ENCODE assay signal across 8 cellular contexts in genomic region chr7:134458806-134459698, GRCh38. TPM values are rescaled to one million over a fixed set of nuclear protein-coding genes. Genes with fewer than 3 reads are reported as not detected.
A peak's percentile ranks its signal among the peaks of the same experiment; 100 is the strongest.
DNase-seq lines count a peak whose midpoint lies in the region; ATAC-seq and TF ChIP-seq lines count a peak whose summit lies in the region.

Gene AKR1B1, minus strand, starts transcription at chr7:134459100. Its CDS starts 38 bp downstream, at chr7:134459062.

- TF ChIP-seq POLR2A in vagina (IDR thresholded peaks at IDR 0.05) = no peak

- H3K4me3 ChIP-seq in GM12864 (ENCODE audit: low read depth, low read length) (peak within 1 kb of the TSS; percentile 93), right cardiac atrium (ENCODE audit: low read length) (peak within 1 kb of the TSS; percentile 94), rectal smooth muscle tissue (ENCODE audit: low read length) (peak within 1 kb of the TSS; percentile 77), vagina (peak within 1 kb of the TSS; percentile 81 to 83)

- no peak within 1 kb of the TSS for H3K9ac ChIP-seq in rectal smooth muscle tissue (ENCODE audit: low read length)

- whole genome bisulfite sequencing in right cardiac atrium = 2% methylated on average over 61 of the region's 61 CpGs

- no peaks in the 10 kb centered on the region for H3K9me3 ChIP-seq in right cardiac atrium (ENCODE audit: control insufficient read depth, low read length)
- no peaks in the 10 kb centered on the region for H3K9me3 ChIP-seq in vagina

- H3K36me3 ChIP-seq in rectal smooth muscle tissue (ENCODE audit: control insufficient read depth, insufficient read depth, low read length) (no peaks in the 10 kb centered on the region), vagina (no peaks in the 10 kb centered on the region)

- peak; percentile 97 for ATAC-seq in HG02610 (IDR thresholded peaks at IDR 0.05; ENCODE audit: unreplicated experiment)
- ATAC-seq in right cardiac atrium = peak; percentile 98 to 99

- H3K4me1 ChIP-seq in right cardiac atrium (ENCODE audit: control insufficient read depth, insufficient read depth, low read length) = peaks cover 5% of the 10 kb centered on the region
- no peaks in the 10 kb centered on the region for H3K4me1 ChIP-seq in rectal smooth muscle tissue (ENCODE audit: control insufficient read depth, insufficient read depth, low read length)
- H3K4me1 ChIP-seq in vagina = peaks cover 19% of the 10 kb centered on the region

- TF ChIP-seq CTCF in GM12864 (IDR thresholded peaks at IDR 0.05; ENCODE audit: low read depth, low read length, missing control alignments) = peak; percentile 68
- peak in 1 of 3 experiments; percentile 37 for TF ChIP-seq CTCF in vagina (IDR thresholded peaks at IDR 0.05)

- H3K27ac ChIP-seq in right cardiac atrium (ENCODE audit: low read length) (peak within 1 kb of the TSS; percentile 65), rectal smooth muscle tissue (ENCODE audit: low read depth, low read length) (peak within 1 kb of the TSS; percentile 75), vagina (peak within 1 kb of the TSS; percentile 88)

- H3K27me3 ChIP-seq in right cardiac atrium (ENCODE audit: control insufficient read depth, insufficient read depth) = no peaks in the 10 kb centered on the region
- H3K27me3 ChIP-seq in rectal smooth muscle tissue (ENCODE audit: control insufficient read depth, insufficient read depth, low read length) = no peaks in the 10 kb centered on the region
- H3K27me3 ChIP-seq in vagina = no peaks in the 10 kb centered on the region

- DNase-seq in GM12864 (ENCODE audit: low read depth) (peak; percentile 73), NCI-H1417 treated with DMSO at 0.1 percent for 48 hours (lab: John Stamatoyannopoulos, UW) (peak; percentile 78), T-helper 1 cell (peak; percentile 68 to 94 (median 74)), anterior cingulate cortex (lab: John Stamatoyannopoulos, UW) (peak; percentile 56 to 95 (median 87)), right cardiac atrium (peak; percentile 94 to 98 (median 98)), vagina (ENCODE audit: extremely low spot score in 2 of 2) (peak in 1 of 2 donors; percentile 93)

- intact Hi-C loops in right cardiac atrium (cut with DNase I) (no loop called here), vagina (cut with DNase I) (no loop called here)

RNA-seq across cellular contexts. Expression of gene AKR1B1, which starts in this region (rescaled TPM):
- total RNA-seq in right cardiac atrium (100 to 1,000 TPM; 133 to 191 (median 159) TPM), vagina (79.1 TPM)
- 211 TPM for polyA plus RNA-seq in right cardiac atrium
